ENCODE assay signal across 18 cellular contexts in the genomic region with DNA sequence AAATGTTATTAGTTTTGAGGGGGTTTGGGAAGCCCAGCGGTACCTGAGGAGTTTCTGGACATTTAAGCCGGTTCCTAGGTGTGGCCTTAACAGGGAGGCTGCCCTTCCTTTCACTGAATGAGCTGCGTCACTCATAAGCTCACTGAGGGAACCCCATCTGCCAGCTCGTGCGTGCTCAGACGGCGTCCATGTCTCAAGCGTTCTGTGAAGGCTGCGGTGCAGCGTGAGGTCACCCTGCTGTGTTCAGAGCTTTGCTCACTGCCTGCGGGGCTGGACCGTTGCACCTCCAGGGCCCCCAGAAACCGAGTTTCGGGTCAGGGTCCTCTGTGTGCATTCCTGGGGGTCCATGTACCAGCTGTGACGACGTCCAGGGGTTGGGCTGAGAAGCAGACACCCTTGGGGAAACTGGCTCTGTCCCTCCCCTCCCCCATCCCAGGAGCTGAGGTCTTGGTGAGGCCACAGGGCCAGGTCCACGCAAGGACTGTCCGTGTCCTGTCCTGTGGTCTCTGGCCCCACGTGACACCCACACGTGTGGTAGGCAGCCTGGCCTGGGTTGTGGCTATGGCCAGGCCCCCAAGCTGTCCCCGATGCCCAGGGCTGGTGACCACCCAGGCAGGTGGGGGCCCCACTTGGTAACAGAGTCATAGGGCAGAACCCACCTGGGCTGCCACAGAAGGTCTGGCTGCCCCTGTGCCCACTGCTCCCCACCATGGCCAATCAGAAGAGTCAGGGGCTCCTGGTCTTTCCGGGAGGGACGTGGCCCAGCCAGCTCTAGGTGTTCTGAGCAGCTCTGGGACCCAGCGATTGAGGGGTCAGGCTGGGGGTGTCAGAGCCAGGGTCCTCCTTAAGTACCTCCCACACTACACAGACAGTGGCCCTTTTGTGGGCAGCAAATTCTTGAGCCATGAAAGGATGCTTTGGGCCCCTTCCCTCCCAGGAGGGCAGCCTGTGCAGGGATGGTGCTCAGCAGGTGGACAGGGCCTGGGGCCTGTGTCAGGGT. TPM values are rescaled to one million over a fixed set of nuclear protein-coding genes. Genes with fewer than 3 reads are reported as not detected.
A peak's percentile ranks its signal among the peaks of the same experiment; 100 is the strongest.
DNase-seq lines count a peak whose midpoint lies in the region; ATAC-seq and TF ChIP-seq lines count a peak whose summit lies in the region.
"Had no signal": no experiment of that assay in that cellular context is flagged by ENCODE, and none has a peak within 500 bp of the region (broad histone marks: within the 10 kb centered on the region; RNA-seq: fewer than 3 reads in every experiment).

No MANE protein-coding gene starts in this region.

- TF ChIP-seq POLR2A in right lobe of liver (IDR thresholded peaks at IDR 0.05) (no peak), spleen (IDR thresholded peaks at IDR 0.05) (no peak)

- H3K4me1 ChIP-seq in right lobe of liver: no peaks in the 10 kb centered on the region
- H3K4me1 ChIP-seq in spleen: peaks cover 0 to 9% (median 0%) of the 10 kb centered on the region in 6 donors
- no peaks in the 10 kb centered on the region for H3K4me1 ChIP-seq in GM23338 (ENCODE audit: insufficient read depth)
- H3K4me1 ChIP-seq: body of pancreas, upper lobe of left lung had no signal

- H3K27ac Mint-ChIP-seq in GM23338: no peak overlapping the region

- H3F3A ChIP-seq in GM23338 (replicated peaks; ENCODE audit: low read depth): no peaks in the 10 kb centered on the region

- DNase-seq in DMS 273 (lab: John Stamatoyannopoulos, UW; ENCODE audit: unreplicated experiment): peak; percentile 25
- DNase-seq in DMS 273 treated with DMSO at 0.1 percent for 48 hours (lab: John Stamatoyannopoulos, UW): no peak
- peak; percentile 58 to 67 for DNase-seq in foreskin fibroblast
- DNase-seq in right lobe of liver: peak; percentile 26 to 57 (median 56)
- DNase-seq in spleen: peak; percentile 57
- DNase-seq in NCI-H2227 (lab: John Stamatoyannopoulos, UW; ENCODE audit: unreplicated experiment): no peak
- DNase-seq in activated naive CD4-positive, alpha-beta T cell (lab: John Stamatoyannopoulos, UW): no peak
- DNase-seq in GM23338 (ENCODE audit: low spot score): no peak
- DNase-seq: activated CD8-positive, alpha-beta memory T cell treated with anti-CD3 and anti-CD28 coated beads, Interleukin-2, amount 50 U/mL, for 4 hours; body of pancreas; effector memory CD4-positive, alpha-beta T cell; NCI-H2081 treated with DMSO at 0.1 percent for 48 hours; T-helper 2 cell had no signal

- intact Hi-C loops in right lobe of liver (cut with DNase I): no loop called here
- intact Hi-C loops in spleen (cut with DNase I; ENCODE audit: low total_unique reads): no loop called here

- H3K27ac ChIP-seq in right lobe of liver (no peak overlapping the region), spleen (no peak overlapping the region), GM23338 (ENCODE audit: low read depth) (no peak overlapping the region)
- H3K27ac ChIP-seq: 22Rv1, body of pancreas, upper lobe of left lung had no signal

- H3K4me2 ChIP-seq in GM23338: no peak overlapping the region

- H3K9me2 ChIP-seq in GM23338 (ENCODE audit: insufficient read depth): no peaks in the 10 kb centered on the region

- peaks cover 8% of the 10 kb centered on the region for H3K27me3 Mint-ChIP-seq in GM23338 (ENCODE audit: insufficient read depth, low read depth, poor library complexity)

- H3K27me3 ChIP-seq in right lobe of liver (no peaks in the 10 kb centered on the region), spleen (replicated peaks in 1 of 7) (no peaks in the 10 kb centered on the region), GM23338 (ENCODE audit: insufficient read depth) (no peaks in the 10 kb centered on the region)
- H3K27me3 ChIP-seq: body of pancreas, upper lobe of left lung had no signal

- no peak overlapping the region for H3K4me3 ChIP-seq in foreskin fibroblast (ENCODE audit: low read depth in 1 of 2, low read length in 2 of 2)
- no peak overlapping the region for H3K4me3 ChIP-seq in right lobe of liver
- H3K4me3 ChIP-seq in spleen: no peak overlapping the region
- H3K4me3 ChIP-seq in GM23338: no peak overlapping the region
- H3K4me3 ChIP-seq: body of pancreas, upper lobe of left lung had no signal

- no peak overlapping the region for H3K4me3 Mint-ChIP-seq in GM23338
- H3K4me3 Mint-ChIP-seq: neural crest cell had no signal

- H2AFZ ChIP-seq in GM23338: no peak overlapping the region

- H4K20me1 ChIP-seq in GM23338 (replicated peaks; ENCODE audit: insufficient read depth): no peaks in the 10 kb centered on the region

- ATAC-seq in right lobe of liver (no peak), GM23338 (no peak)
- ATAC-seq: body of pancreas had no signal

- no peak for TF ChIP-seq CTCF in foreskin fibroblast (IDR thresholded peaks at IDR 0.05; ENCODE audit: low read depth, low read length)
- TF ChIP-seq CTCF in right lobe of liver (IDR thresholded peaks at IDR 0.05): no peak
- no peak for TF ChIP-seq CTCF in spleen (IDR thresholded peaks at IDR 0.05 in 8 of 11, conservative IDR thresholded peaks at IDR 0.05 in 3 of 11)
- no peak for TF ChIP-seq CTCF in GM23338 (conservative IDR thresholded peaks at IDR 0.05; ENCODE audit: low read depth in 2 of 2)

- 91% methylated on average over 4 of the region's 24 CpGs for WGBS in right lobe of liver (ENCODE audit: insufficient coverage, low coverage, low lambda C conversion rate, missing lambda C conversion rate)
- 71 to 84% (median 77%) methylated on average over 16 to 24 of the region's 24 CpGs for WGBS in spleen, 5 donors

- H3K79me2 ChIP-seq in GM23338 (replicated peaks; ENCODE audit: insufficient read depth): no peaks in the 10 kb centered on the region

- no peaks in the 10 kb centered on the region for H3K9me3 ChIP-seq in right lobe of liver
- no peaks in the 10 kb centered on the region for H3K9me3 ChIP-seq in spleen
- H3K9me3 ChIP-seq: body of pancreas, upper lobe of left lung had no signal

- peaks cover 0 to 10% (median 0%) of the 10 kb centered on the region in 4 donors for H3K36me3 ChIP-seq in right lobe of liver
- H3K36me3 ChIP-seq in spleen: peaks cover 0 to 26% (median 10%) of the 10 kb centered on the region in 6 donors
- no peaks in the 10 kb centered on the region for H3K36me3 ChIP-seq in GM23338 (ENCODE audit: insufficient read depth)

- H3K4me1 Mint-ChIP-seq in GM23338: peaks cover 6% of the 10 kb centered on the region
- H3K4me1 Mint-ChIP-seq: neural crest cell had no signal

- no peaks in the 10 kb centered on the region; the same call in 2 of the 3 replicates for H3K36me3 Mint-ChIP-seq in GM23338 (ENCODE audit: low read depth)

- no peaks in the 10 kb centered on the region for H3K9me3 Mint-ChIP-seq in GM23338
- H3K9me3 Mint-ChIP-seq: neural crest cell had no signal

TF ChIP-seq in GM23338, 12 proteins besides CTCF, POLR2A, EP300 and RAD21 (continues in another document):
- no peak for TF ChIP-seq JUNB (IDR thresholded peaks at IDR 0.05; ENCODE audit: unreplicated experiment)
- no peak for TF ChIP-seq CREB1 (CRISPR knock-in tag; IDR thresholded peaks at IDR 0.05; ENCODE audit: low read depth)
- no peak for TF ChIP-seq STAT1 (IDR thresholded peaks at IDR 0.05; ENCODE audit: unreplicated experiment)
- no peak for TF ChIP-seq ZNF114 (CRISPR knock-in tag; IDR thresholded peaks at IDR 0.05)
- TF ChIP-seq NANOG (IDR thresholded peaks at IDR 0.05; ENCODE audit: borderline replicate concordance): no peak
- TF ChIP-seq ZNF331 (CRISPR knock-in tag; IDR thresholded peaks at IDR 0.05; ENCODE audit: low read depth): no peak
- TF ChIP-seq EZH2phosphoT487 (IDR thresholded peaks at IDR 0.05; ENCODE audit: unreplicated experiment): no peak
- TF ChIP-seq, protein P1, sequence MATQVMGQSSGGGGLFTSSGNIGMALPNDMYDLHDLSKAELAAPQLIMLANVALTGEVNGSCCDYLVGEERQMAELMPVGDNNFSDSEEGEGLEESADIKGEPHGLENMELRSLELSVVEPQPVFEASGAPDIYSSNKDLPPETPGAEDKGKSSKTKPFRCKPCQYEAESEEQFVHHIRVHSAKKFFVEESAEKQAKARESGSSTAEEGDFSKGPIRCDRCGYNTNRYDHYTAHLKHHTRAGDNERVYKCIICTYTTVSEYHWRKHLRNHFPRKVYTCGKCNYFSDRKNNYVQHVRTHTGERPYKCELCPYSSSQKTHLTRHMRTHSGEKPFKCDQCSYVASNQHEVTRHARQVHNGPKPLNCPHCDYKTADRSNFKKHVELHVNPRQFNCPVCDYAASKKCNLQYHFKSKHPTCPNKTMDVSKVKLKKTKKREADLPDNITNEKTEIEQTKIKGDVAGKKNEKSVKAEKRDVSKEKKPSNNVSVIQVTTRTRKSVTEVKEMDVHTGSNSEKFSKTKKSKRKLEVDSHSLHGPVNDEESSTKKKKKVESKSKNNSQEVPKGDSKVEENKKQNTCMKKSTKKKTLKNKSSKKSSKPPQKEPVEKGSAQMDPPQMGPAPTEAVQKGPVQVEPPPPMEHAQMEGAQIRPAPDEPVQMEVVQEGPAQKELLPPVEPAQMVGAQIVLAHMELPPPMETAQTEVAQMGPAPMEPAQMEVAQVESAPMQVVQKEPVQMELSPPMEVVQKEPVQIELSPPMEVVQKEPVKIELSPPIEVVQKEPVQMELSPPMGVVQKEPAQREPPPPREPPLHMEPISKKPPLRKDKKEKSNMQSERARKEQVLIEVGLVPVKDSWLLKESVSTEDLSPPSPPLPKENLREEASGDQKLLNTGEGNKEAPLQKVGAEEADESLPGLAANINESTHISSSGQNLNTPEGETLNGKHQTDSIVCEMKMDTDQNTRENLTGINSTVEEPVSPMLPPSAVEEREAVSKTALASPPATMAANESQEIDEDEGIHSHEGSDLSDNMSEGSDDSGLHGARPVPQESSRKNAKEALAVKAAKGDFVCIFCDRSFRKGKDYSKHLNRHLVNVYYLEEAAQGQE (IDR thresholded peaks at IDR 0.05; ENCODE audit: unreplicated experiment): no peak

RNA-seq across cellular contexts. Expression of a gene that starts 24.4 kb away (rescaled TPM):
- total RNA-seq in right lobe of liver (100 to 1,000 TPM; 141 to 668 (median 417) TPM), spleen (1 to 10 TPM in 1 of 7 donors, under 1 TPM in 1, not detected in 5; 0.81 to 1.7 TPM)
- polyA plus RNA-seq in spleen (1 to 10 TPM in 1 of 3 donors, under 1 TPM in 2; 0.35 to 2.8 (median 0.38) TPM), GM23338 (2016; fragmentation: Nextera tagmentation; extraction: Ambion mirVana) (2.3 and 2.6 TPM in 2 replicates)
- 0.90 and 3.3 TPM in 2 replicates for total RNA-seq in GM23338 (2014; rRNA removed; shearing (Covaris generic))
- total RNA-seq: MCF 10A, pulmonary artery endothelial cell had no signal

RNA-seq across cellular contexts. Expression of a gene that starts 33.1 kb away (rescaled TPM):
- total RNA-seq in right lobe of liver (10 to 100 TPM; 17.3 to 81.7 (median 38.4) TPM), spleen (100 to 1,000 TPM; 105 to 259 (median 198) TPM)
- polyA plus RNA-seq in spleen (100 to 1,000 TPM; 101 to 244 (median 110) TPM), GM23338 (2016; fragmentation: Nextera tagmentation; extraction: Ambion mirVana) (28.4 and 31.8 TPM in 2 replicates)
- 68.5 and 89.2 TPM in 2 replicates for total RNA-seq in GM23338 (2014; rRNA removed; shearing (Covaris generic))

RNA-seq across cellular contexts. Expression of a gene that starts 53.2 kb away (rescaled TPM):
- total RNA-seq in right lobe of liver (1 to 10 TPM in 1 of 6 experiments, under 1 TPM in 3, not detected in 2; 0.31 to 1.7 (median 0.51) TPM), spleen (10 to 100 TPM in 2 of 7 donors, 1 to 10 TPM in 5; 4.4 to 10.5 (median 7.7) TPM)
- polyA plus RNA-seq in spleen (10 to 100 TPM; 10.8 to 13.4 (median 13.1) TPM), GM23338 (2016; fragmentation: Nextera tagmentation; extraction: Ambion mirVana) (69.6 and 70.2 TPM in 2 replicates)
- total RNA-seq in GM23338 (2014; rRNA removed; shearing (Covaris generic)): 30.7 and 37.6 TPM in 2 replicates

Comparison
In these comparisons a context has a peak if more than half of its experiments do, and no peak if none do; other contexts are left out.
1. DNase-seq: peak in DMS 273 (single experiment), foreskin fibroblast (2 of 2), right lobe of liver (3 of 3) and spleen (single experiment); none in DMS 273 treated with DMSO at 0.1 percent for 48 hours (single experiment), NCI-H2227 (single experiment), activated naive CD4-positive, alpha-beta T cell (0 of 4) and GM23338 (single experiment).
2. RNA of a gene that starts 24.4 kb away (total RNA-seq): 141 to 668 TPM in right lobe of liver; 0.90 to 3.3 TPM in GM23338 and 0.81 to 1.7 TPM in spleen; every median in the first group is over 10 times any median in the second.